Comparison of ENCODE assay signal across 8 cellular contexts in genomic region chr3:129398803-129399144, GRCh38. TPM values are rescaled to one million over a fixed set of nuclear protein-coding genes. Genes with fewer than 3 reads are reported as not detected.
DNase-seq lines count a peak whose midpoint lies in the region; ATAC-seq and TF ChIP-seq lines count a peak whose summit lies in the region.

No MANE protein-coding gene starts in this region.

- peaks cover 37% of the 10 kb centered on the region for H4K20me1 ChIP-seq in Loucy (ENCODE audit: insufficient read depth, low read length, poor library complexity, severe bottlenecking)

- H3K9me3 ChIP-seq in Loucy (ENCODE audit: insufficient read depth, low read depth, low read length) (no peaks in the 10 kb centered on the region), iPS-18a (ENCODE audit: control insufficient read depth, low read depth, low read length) (no peaks in the 10 kb centered on the region)

- TF ChIP-seq CTCF in Loucy (conservative IDR thresholded peaks at IDR 0.05; ENCODE audit: low read length) = no peak

- intact Hi-C loops in Right ventricle myocardium superior (cut with DNase I) = no loop called here
- intact Hi-C loops in Right ventricle myocardium inferior (cut with DNase I) = no loop called here

- peak overlapping the region; percentile 94 for H3K27ac ChIP-seq in iPS-18a (ENCODE audit: low read length)

- H3K9ac ChIP-seq in Loucy (ENCODE audit: low read depth, low read length, poor library complexity, severe bottlenecking) (peak overlapping the region; percentile 92), iPS-18a (ENCODE audit: low read length) (peak overlapping the region; percentile 88)

- H3K79me2 ChIP-seq in Loucy (ENCODE audit: insufficient read depth, low read length) = peaks cover 50% of the 10 kb centered on the region

- peak overlapping the region; percentile 83 for H2AFZ ChIP-seq in Loucy (ENCODE audit: low read length)

- H3K4me3 ChIP-seq in Loucy (ENCODE audit: low read length, poor library complexity, severe bottlenecking) = peak overlapping the region; percentile 99
- peak overlapping the region; percentile 93 for H3K4me3 ChIP-seq in iPS-18a (ENCODE audit: low read length)

- DNase-seq in Right ventricle myocardium superior (no peak), Right ventricle myocardium inferior (ENCODE audit: missing footprints) (no peak), amniotic epithelial cell (ENCODE audit: low read depth) (peak; percentile 14), foreskin melanocyte (no peak), NCI-H1436 treated with DMSO at 0.1 percent for 48 hours (lab: John Stamatoyannopoulos, UW) (no peak)
- peak; percentile 10 for DNase-seq in stimulated activated CD4-positive, alpha-beta T cell treated with anti-CD3 and anti-CD28 coated beads, Interleukin-1b, Interleukin-23, amount 100 ng/mL, for 48 hours

- H3F3A ChIP-seq in Loucy (ENCODE audit: low read depth) = no peaks in the 10 kb centered on the region

- no peaks in the 10 kb centered on the region for H3K27me3 ChIP-seq in Loucy (ENCODE audit: insufficient read depth, low read length, poor library complexity, severe bottlenecking)
- H3K27me3 ChIP-seq in iPS-18a (ENCODE audit: control insufficient read depth, insufficient read depth, low read length) = no peaks in the 10 kb centered on the region

- peak; percentile 5 for ATAC-seq in Right ventricle myocardium superior (ENCODE audit: poor library complexity)
- ATAC-seq in Right ventricle myocardium inferior = no peak

- no peaks in the 10 kb centered on the region for H3K36me3 ChIP-seq in Loucy (ENCODE audit: insufficient read depth, low read length)
- peaks cover 14% of the 10 kb centered on the region for H3K36me3 ChIP-seq in iPS-18a (ENCODE audit: control insufficient read depth, low read depth, low read length)

- H3K4me1 ChIP-seq in Loucy (ENCODE audit: insufficient read depth, low read length, poor library complexity, severe bottlenecking) (peaks cover 41% of the 10 kb centered on the region), iPS-18a (ENCODE audit: control insufficient read depth, low read depth, low read length) (peaks cover 8% of the 10 kb centered on the region)

- peak overlapping the region; percentile 100 for H3K4me2 ChIP-seq in Loucy (ENCODE audit: low read depth, low read length, poor library complexity, severe bottlenecking)

- no peaks in the 10 kb centered on the region for H3K9me2 ChIP-seq in Loucy (replicated peaks; ENCODE audit: low read depth, low read length)

RNA-seq across cellular contexts. Expression of gene EFCAB12, which starts 29.7 kb away (rescaled TPM):
- not detected for total RNA-seq in Right ventricle myocardium superior
- not detected for total RNA-seq in Right ventricle myocardium inferior

RNA-seq across cellular contexts. Expression of gene MBD4, which starts 41.0 kb away (rescaled TPM):
- total RNA-seq in Right ventricle myocardium superior (18.7 TPM), Right ventricle myocardium inferior (20.2 TPM)

RNA-seq across cellular contexts. Expression of gene IFT122, which starts 41.2 kb away (rescaled TPM):
- total RNA-seq in Right ventricle myocardium superior = 19.3 TPM
- 19.7 TPM for total RNA-seq in Right ventricle myocardium inferior

Comparison
In these comparisons a context has a peak if more than half of its experiments do, and no peak if none do; other contexts are left out.
1. DNase-seq: peak in amniotic epithelial cell (single experiment) and stimulated activated CD4-positive, alpha-beta T cell treated with anti-CD3 and anti-CD28 coated beads, Interleukin-1b, Interleukin-23, amount 100 ng/mL, for 48 hours (single experiment); none in Right ventricle myocardium superior (single experiment), Right ventricle myocardium inferior (single experiment), foreskin melanocyte (single experiment) and NCI-H1436 treated with DMSO at 0.1 percent for 48 hours (single experiment).